35 cellular contexts compared by ENCODE assay signal in the genomic region with DNA sequence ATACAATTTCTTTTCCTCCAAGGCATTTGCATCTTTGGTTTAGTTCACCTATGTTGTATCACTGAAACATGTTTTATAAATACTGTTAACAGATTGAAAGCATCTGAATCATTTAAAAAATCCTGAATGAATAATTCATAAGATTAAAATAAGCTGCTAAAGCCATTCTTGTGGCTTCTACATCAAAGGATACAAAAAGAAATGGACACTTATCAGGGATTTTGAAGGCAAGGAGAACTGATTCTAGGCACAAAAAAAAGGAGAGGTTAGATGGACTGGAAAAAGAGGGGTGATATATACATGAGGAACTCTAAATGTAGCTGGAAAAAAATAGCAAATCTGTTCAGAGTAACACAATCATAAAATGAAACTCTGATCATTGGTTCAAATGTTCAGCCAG. TPM values are rescaled to one million over a fixed set of nuclear protein-coding genes. Genes with fewer than 3 reads are reported as not detected.
"Had no signal": no experiment of that assay in that cellular context is flagged by ENCODE, and none has a peak within 500 bp of the region (broad histone marks: within the 10 kb centered on the region; RNA-seq: fewer than 3 reads in every experiment).

No MANE protein-coding gene starts in this region.

- H3K27me3 ChIP-seq: MG63 had no signal

- H3K27ac ChIP-seq: KMS-11 had no signal

- H3K4me2 ChIP-seq: KMS-11 had no signal

- H3K4me3 ChIP-seq: MG63 had no signal

- H3K9me3 ChIP-seq: MG63 had no signal

- H3K36me3 ChIP-seq: MG63 had no signal

- DNase-seq: Karpas-422, Kasumi-1, MG63, MM.1S, MV-4-11, NCI-H1048, NCI-H1092, NCI-H1092 treated with DMSO at 0.1 percent for 48 hours, NCI-H1105, NCI-H1105 treated with DMSO at 0.1 percent for 48 hours, NCI-H1417, NCI-H1417 treated with DMSO at 0.1 percent for 48 hours, NCI-H1436, NCI-H1436 treated with DMSO at 0.1 percent for 48 hours, NCI-H146, NCI-H1694, NCI-H1694 treated with DMSO at 0.1 percent for 48 hours, NCI-H187, NCI-H187 treated with DMSO at 0.1 percent for 48 hours, NCI-H1930, NCI-H2029, NCI-H2029 treated with DMSO at 0.1 percent for 48 hours, NCI-H2081, NCI-H2081 treated with DMSO at 0.1 percent for 48 hours, NCI-H2107, NCI-H2171, NCI-H2171 treated with DMSO at 0.1 percent for 48 hours, NCI-H2227 treated with DMSO at 0.1 percent for 48 hours, NCI-H226, NCI-H345, NCI-H446, NCI-H446 treated with DMSO at 0.1 percent for 48 hours, NCI-H510A had no signal

RNA-seq across cellular contexts. Expression of a gene that starts 5.8 kb away (rescaled TPM):
- total RNA-seq: M059J had no signal
